ENCODE assay signal across 14 cellular contexts in genomic region chr2:157349949-157350510, GRCh38. TPM values are rescaled to one million over a fixed set of nuclear protein-coding genes. Genes with fewer than 3 reads are reported as not detected.
"Had no signal": no experiment of that assay in that cellular context is flagged by ENCODE, and none has a peak within 500 bp of the region (broad histone marks: within the 10 kb centered on the region; RNA-seq: fewer than 3 reads in every experiment).

No MANE protein-coding gene starts in this region.

- H2AFZ ChIP-seq: hepatocyte, parathyroid adenoma had no signal

- H3K36me3 ChIP-seq: cardiac muscle cell, esophagus muscularis mucosa, upper lobe of right lung had no signal

- H3K27ac Mint-ChIP-seq: activated naive CD8-positive, alpha-beta T cell; activated T-cell treated with anti-CD3 and anti-CD28 coated beads, Interleukin-2, amount 50 U/mL, for 24 hours; stimulated activated naive CD8-positive, alpha-beta T cell treated with anti-CD3 and anti-CD28 coated beads, Interleukin-15, Interleukin-2, amounts not matched to agents 100 ng/mL and 50 ng/mL, for 24 hours had no signal

- H3K4me2 ChIP-seq: hepatocyte had no signal

- H3K4me1 ChIP-seq: esophagus muscularis mucosa, parathyroid adenoma, upper lobe of right lung had no signal

- H3K27me3 ChIP-seq: cardiac muscle cell, esophagus muscularis mucosa, hepatocyte, upper lobe of right lung had no signal

- H3K9me3 ChIP-seq: upper lobe of right lung had no signal

- H3K9ac ChIP-seq: parathyroid adenoma had no signal

- H3K27ac ChIP-seq: cardiac muscle cell, esophagus muscularis mucosa, hepatocyte, parathyroid adenoma, upper lobe of right lung had no signal

- H3K4me3 ChIP-seq: cardiac muscle cell, esophagus muscularis mucosa, hepatocyte, upper lobe of right lung had no signal

- H3K4me3 Mint-ChIP-seq: activated naive CD8-positive, alpha-beta T cell; activated T-cell treated with anti-CD3 and anti-CD28 coated beads, Interleukin-2, amount 50 U/mL, for 24 hours; stimulated activated naive CD8-positive, alpha-beta T cell treated with anti-CD3 and anti-CD28 coated beads, Interleukin-15, Interleukin-2, amounts not matched to agents 100 ng/mL and 50 ng/mL, for 24 hours had no signal

- ATAC-seq: upper lobe of right lung had no signal

- H3K27me3 Mint-ChIP-seq: activated naive CD8-positive, alpha-beta T cell; activated T-cell treated with anti-CD3 and anti-CD28 coated beads, Interleukin-2, amount 50 U/mL, for 24 hours; stimulated activated naive CD8-positive, alpha-beta T cell treated with anti-CD3 and anti-CD28 coated beads, Interleukin-15, Interleukin-2, amounts not matched to agents 100 ng/mL and 50 ng/mL, for 24 hours had no signal

- H3K79me2 ChIP-seq: hepatocyte, parathyroid adenoma had no signal

- DNase-seq: activated effector memory CD4-positive, alpha-beta T cell treated with anti-CD3 and anti-CD28 coated beads, Interleukin-2, amount 50 U/mL, for 16 hours; activated T-cell treated with anti-CD3 and anti-CD28 coated beads, Interleukin-2, amount 50 U/mL, for 24 hours; aorta; stimulated activated CD4-positive, alpha-beta T cell treated with anti-CD3 and anti-CD28 coated beads, Interleukin-4, amount 100 ng/mL, for 1 hour; stimulated activated CD8-positive, alpha-beta memory T cell treated with anti-CD3 and anti-CD28 coated beads, Interleukin-4, amount 100 ng/mL, for 48 hours; upper lobe of right lung had no signal

RNA-seq across cellular contexts. Expression of gene ERMN, which starts 24.4 kb away (rescaled TPM):
- total RNA-seq: kidney epithelial cell, renal cortical epithelial cell had no signal
- polyA plus RNA-seq: aorta, cardiac muscle cell had no signal
